1 cellular context compared by ENCODE assay signal in genomic region chr11:116703421-116703820, GRCh38.
TF ChIP-seq lines count a peak whose summit lies in the region.

No MANE protein-coding gene starts in this region.

TF ChIP-seq in IMR-90, 13 proteins besides CTCF, POLR2A, EP300 and RAD21 (continued from another document):
- TF ChIP-seq USF2 (IDR thresholded peaks at IDR 0.05; ENCODE audit: low read depth, low read length) (no peak), FOS (IDR thresholded peaks at IDR 0.05; ENCODE audit: low read depth, low read length) (no peak), CEBPB (IDR thresholded peaks at IDR 0.05; ENCODE audit: low read depth, low read length) (no peak), RCOR1 (IDR thresholded peaks at IDR 0.05; ENCODE audit: insufficient replicate concordance, low read length) (no peak), BHLHE40 (IDR thresholded peaks at IDR 0.05; ENCODE audit: low read depth, low read length) (no peak)
